ENCODE assay signal across 1 cellular context in genomic region chr14:96623676-96624484, GRCh38.
A peak's percentile ranks its signal among the peaks of the same experiment; 100 is the strongest.
TF ChIP-seq lines count a peak whose summit lies in the region.

No MANE protein-coding gene starts in this region.

TF ChIP-seq in A549, 52 proteins besides CTCF, POLR2A, EP300 and RAD21 (continued from another document):
- TF ChIP-seq MAFK (IDR thresholded peaks at IDR 0.05; ENCODE audit: partially characterized antibody) (peak; percentile 51), FOXS1 (CRISPR knock-in tag; IDR thresholded peaks at IDR 0.05) (no peak), TFCP2L1 (CRISPR knock-in tag; IDR thresholded peaks at IDR 0.05) (no peak)
- TF ChIP-seq, protein P1, sequence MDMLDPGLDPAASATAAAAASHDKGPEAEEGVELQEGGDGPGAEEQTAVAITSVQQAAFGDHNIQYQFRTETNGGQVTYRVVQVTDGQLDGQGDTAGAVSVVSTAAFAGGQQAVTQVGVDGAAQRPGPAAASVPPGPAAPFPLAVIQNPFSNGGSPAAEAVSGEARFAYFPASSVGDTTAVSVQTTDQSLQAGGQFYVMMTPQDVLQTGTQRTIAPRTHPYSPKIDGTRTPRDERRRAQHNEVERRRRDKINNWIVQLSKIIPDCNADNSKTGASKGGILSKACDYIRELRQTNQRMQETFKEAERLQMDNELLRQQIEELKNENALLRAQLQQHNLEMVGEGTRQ (IDR thresholded peaks at IDR 0.05), result no peak
- TF ChIP-seq, protein P2, sequence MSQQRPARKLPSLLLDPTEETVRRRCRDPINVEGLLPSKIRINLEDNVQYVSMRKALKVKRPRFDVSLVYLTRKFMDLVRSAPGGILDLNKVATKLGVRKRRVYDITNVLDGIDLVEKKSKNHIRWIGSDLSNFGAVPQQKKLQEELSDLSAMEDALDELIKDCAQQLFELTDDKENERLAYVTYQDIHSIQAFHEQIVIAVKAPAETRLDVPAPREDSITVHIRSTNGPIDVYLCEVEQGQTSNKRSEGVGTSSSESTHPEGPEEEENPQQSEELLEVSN (IDR thresholded peaks at IDR 0.05; ENCODE audit: borderline replicate concordance, low read depth), result no peak
